ENCODE assay signal across 11 cellular contexts in genomic region chr6:125507987-125508655, GRCh38.
DNase-seq lines count a peak whose midpoint lies in the region; ATAC-seq and TF ChIP-seq lines count a peak whose summit lies in the region.
"Had no signal": no experiment of that assay in that cellular context is flagged by ENCODE, and none has a peak within 500 bp of the region (broad histone marks: within the 10 kb centered on the region; RNA-seq: fewer than 3 reads in every experiment).

No MANE protein-coding gene starts in this region.

- no peaks in the 10 kb centered on the region for H3K36me3 ChIP-seq in kidney epithelial cell (ENCODE audit: control insufficient read depth, insufficient read depth, low read length)
- no peaks in the 10 kb centered on the region for H3K36me3 ChIP-seq in H7 (replicated peaks; ENCODE audit: control insufficient read depth, insufficient read depth, low read length)
- H3K36me3 ChIP-seq: neutrophil had no signal

- H3K4me3 ChIP-seq in kidney epithelial cell (ENCODE audit: low read depth, low read length) (no peak overlapping the region), H7 (ENCODE audit: insufficient read depth, low read depth, low read length) (no peak overlapping the region)

- no peak for ATAC-seq in GM21447 (IDR thresholded peaks at IDR 0.05; ENCODE audit: unreplicated experiment)

- TF ChIP-seq CTCF in kidney epithelial cell (IDR thresholded peaks at IDR 0.05; ENCODE audit: insufficient read depth, low read length, poor library complexity, severe bottlenecking) = no peak

- H3K27me3 ChIP-seq in kidney epithelial cell (ENCODE audit: control insufficient read depth, insufficient read depth, low read length) (no peaks in the 10 kb centered on the region), H7 (ENCODE audit: control insufficient read depth, insufficient read depth, low read length) (no peaks in the 10 kb centered on the region)
- H3K27me3 ChIP-seq: neutrophil had no signal

- peak; percentile 83 for DNase-seq in DMS53 (lab: John Stamatoyannopoulos, UW)
- DNase-seq in NCI-H1092 treated with DMSO at 0.1 percent for 48 hours (lab: John Stamatoyannopoulos, UW) = peak; percentile 86
- peak; percentile 49 for DNase-seq in RPMI8226
- peak; percentile 43 for DNase-seq in kidney epithelial cell (ENCODE audit: low read depth)
- no peak for DNase-seq in SKM-1 treated with dmso at 0.1 percent for 144 hours (lab: John Stamatoyannopoulos, UW; ENCODE audit: unreplicated experiment)
- no peak for DNase-seq in H7
- no peak for DNase-seq in ecto neural progenitor cell (ENCODE audit: low spot score)
- DNase-seq: CD8-positive, alpha-beta memory T cell; NCI-H2227 treated with DMSO at 0.1 percent for 48 hours had no signal

Comparison
In these comparisons a context has a peak if more than half of its experiments do, and no peak if none do; other contexts are left out.
1. DNase-seq: peak in DMS53 (single experiment), NCI-H1092 treated with DMSO at 0.1 percent for 48 hours (single experiment), RPMI8226 (single experiment) and kidney epithelial cell (single experiment); none in SKM-1 treated with dmso at 0.1 percent for 144 hours (single experiment), H7 (single experiment) and ecto neural progenitor cell (single experiment).